ENCODE assay signal across 17 cellular contexts in genomic region chr10:81251457-81252115, GRCh38.
DNase-seq lines count a peak whose midpoint lies in the region; ATAC-seq and TF ChIP-seq lines count a peak whose summit lies in the region.
"Had no signal": no experiment of that assay in that cellular context is flagged by ENCODE, and none has a peak within 500 bp of the region (broad histone marks: within the 10 kb centered on the region; RNA-seq: fewer than 3 reads in every experiment).

No MANE protein-coding gene starts in this region.

- WGBS in iPS DF 6.9 (ENCODE audit: insufficient coverage, insufficient read length): no CpG with 5 or more reads among the region's 4 CpGs
- 56 to 68% (median 61%) methylated on average over 4 of the region's 4 CpGs for WGBS in heart left ventricle, 4 donors

- H3K9me2 ChIP-seq in GM23338 (ENCODE audit: insufficient read depth): no peaks in the 10 kb centered on the region

- H3K9ac ChIP-seq in NT2/D1 (ENCODE audit: insufficient read length, low read depth): no peak overlapping the region

- H3K4me1 ChIP-seq in GM23338 (ENCODE audit: insufficient read depth) (peaks cover 21% of the 10 kb centered on the region), NT2/D1 (ENCODE audit: insufficient read depth, insufficient read length) (no peaks in the 10 kb centered on the region), iPS DF 6.9 (ENCODE audit: control insufficient read depth, insufficient read depth, low read length) (peaks cover 1% of the 10 kb centered on the region; the same call in 1 of the 2 replicates), heart left ventricle (no peaks in the 10 kb centered on the region)

- peak overlapping the region; percentile 54 for H3K4me2 ChIP-seq in GM23338

- no peaks in the 10 kb centered on the region for H3F3A ChIP-seq in GM23338 (replicated peaks; ENCODE audit: low read depth)

- TF ChIP-seq CTCF in GM23338 (conservative IDR thresholded peaks at IDR 0.05; ENCODE audit: low read depth in 2 of 2): no peak
- no peak for TF ChIP-seq CTCF in heart left ventricle (IDR thresholded peaks at IDR 0.05)

- H3K27ac Mint-ChIP-seq in GM23338: peak overlapping the region; percentile 93

- H3K27me3 ChIP-seq in GM23338 (ENCODE audit: insufficient read depth): no peaks in the 10 kb centered on the region
- no peaks in the 10 kb centered on the region for H3K27me3 ChIP-seq in NT2/D1 (ENCODE audit: insufficient read depth, insufficient read length)
- H3K27me3 ChIP-seq in iPS DF 6.9 (ENCODE audit: control insufficient read depth, insufficient read depth, low read length): no peaks in the 10 kb centered on the region
- no peaks in the 10 kb centered on the region for H3K27me3 ChIP-seq in heart left ventricle

- H3K27ac ChIP-seq in GM23338 (ENCODE audit: low read depth) (peak overlapping the region; percentile 78), iPS DF 6.9 (ENCODE audit: low read length) (no peak overlapping the region), heart left ventricle (no peak overlapping the region)
- H3K27ac ChIP-seq: SK-N-MC had no signal

- H3K27me3 Mint-ChIP-seq in GM23338 (ENCODE audit: insufficient read depth, low read depth, poor library complexity): no peaks in the 10 kb centered on the region

- H3K9me3 Mint-ChIP-seq in GM23338: no peaks in the 10 kb centered on the region

- peak; percentile 100 for ATAC-seq in GM23338
- no peak for ATAC-seq in HG03521 (IDR thresholded peaks at IDR 0.05; ENCODE audit: unreplicated experiment)
- ATAC-seq in heart left ventricle: no peak
- ATAC-seq: Right ventricle myocardium inferior had no signal

- no peaks in the 10 kb centered on the region for H4K20me1 ChIP-seq in GM23338 (replicated peaks; ENCODE audit: insufficient read depth)

- DNase-seq in GM23338 (ENCODE audit: low spot score) (peak; percentile 97), NT2/D1 (ENCODE audit: low read depth, low spot score) (peak; percentile 25), iPS DF 6.9 (ENCODE audit: low read depth, low spot score) (peak; percentile 75), renal cortical epithelial cell (ENCODE audit: low read depth) (peak; percentile 26), NCI-H345 (lab: John Stamatoyannopoulos, UW) (no peak), heart left ventricle (no peak)
- DNase-seq: AML-193, DMS79 treated with DMSO at 0.1 percent for 48 hours, GDM1, IMR-90, Kasumi-1, NCI-H1436, NCI-H2107, NCI-H748 treated with DMSO at 0.1 percent for 48 hours had no signal

- no peaks in the 10 kb centered on the region for H3K79me2 ChIP-seq in GM23338 (replicated peaks; ENCODE audit: insufficient read depth)

- peaks cover 5% of the 10 kb centered on the region; the same call in 1 of the 3 replicates for H3K36me3 Mint-ChIP-seq in GM23338 (ENCODE audit: low read depth)

- intact Hi-C loops in heart left ventricle (cut with DNase I): no loop called here

- H3K9me3 ChIP-seq in NT2/D1 (ENCODE audit: insufficient read depth, low read length) (no peaks in the 10 kb centered on the region), iPS DF 6.9 (ENCODE audit: control insufficient read depth, insufficient read depth, low read length) (no peaks in the 10 kb centered on the region), heart left ventricle (no peaks in the 10 kb centered on the region)

- no peak overlapping the region for H2AFZ ChIP-seq in GM23338

- H3K4me3 Mint-ChIP-seq in GM23338: no peak overlapping the region

- H3K4me3 ChIP-seq in GM23338 (peak overlapping the region; percentile 14), NT2/D1 (ENCODE audit: insufficient read length, low read depth) (no peak overlapping the region), iPS DF 6.9 (ENCODE audit: low read length) (no peak overlapping the region), heart left ventricle (no peak overlapping the region)
- H3K4me3 ChIP-seq: SK-N-MC had no signal

- H3K36me3 ChIP-seq in GM23338 (ENCODE audit: insufficient read depth) (no peaks in the 10 kb centered on the region), NT2/D1 (ENCODE audit: insufficient read depth, insufficient read length, low read length) (no peaks in the 10 kb centered on the region), iPS DF 6.9 (ENCODE audit: control insufficient read depth, insufficient read depth, low read length) (no peaks in the 10 kb centered on the region), heart left ventricle (no peaks in the 10 kb centered on the region)

- H3K4me1 Mint-ChIP-seq in GM23338: peaks cover 36% of the 10 kb centered on the region

- TF ChIP-seq POLR2A in heart left ventricle (IDR thresholded peaks at IDR 0.05): no peak

TF ChIP-seq in GM23338, 12 proteins besides CTCF, POLR2A, EP300 and RAD21 (continues in another document):
- TF ChIP-seq, protein P1, sequence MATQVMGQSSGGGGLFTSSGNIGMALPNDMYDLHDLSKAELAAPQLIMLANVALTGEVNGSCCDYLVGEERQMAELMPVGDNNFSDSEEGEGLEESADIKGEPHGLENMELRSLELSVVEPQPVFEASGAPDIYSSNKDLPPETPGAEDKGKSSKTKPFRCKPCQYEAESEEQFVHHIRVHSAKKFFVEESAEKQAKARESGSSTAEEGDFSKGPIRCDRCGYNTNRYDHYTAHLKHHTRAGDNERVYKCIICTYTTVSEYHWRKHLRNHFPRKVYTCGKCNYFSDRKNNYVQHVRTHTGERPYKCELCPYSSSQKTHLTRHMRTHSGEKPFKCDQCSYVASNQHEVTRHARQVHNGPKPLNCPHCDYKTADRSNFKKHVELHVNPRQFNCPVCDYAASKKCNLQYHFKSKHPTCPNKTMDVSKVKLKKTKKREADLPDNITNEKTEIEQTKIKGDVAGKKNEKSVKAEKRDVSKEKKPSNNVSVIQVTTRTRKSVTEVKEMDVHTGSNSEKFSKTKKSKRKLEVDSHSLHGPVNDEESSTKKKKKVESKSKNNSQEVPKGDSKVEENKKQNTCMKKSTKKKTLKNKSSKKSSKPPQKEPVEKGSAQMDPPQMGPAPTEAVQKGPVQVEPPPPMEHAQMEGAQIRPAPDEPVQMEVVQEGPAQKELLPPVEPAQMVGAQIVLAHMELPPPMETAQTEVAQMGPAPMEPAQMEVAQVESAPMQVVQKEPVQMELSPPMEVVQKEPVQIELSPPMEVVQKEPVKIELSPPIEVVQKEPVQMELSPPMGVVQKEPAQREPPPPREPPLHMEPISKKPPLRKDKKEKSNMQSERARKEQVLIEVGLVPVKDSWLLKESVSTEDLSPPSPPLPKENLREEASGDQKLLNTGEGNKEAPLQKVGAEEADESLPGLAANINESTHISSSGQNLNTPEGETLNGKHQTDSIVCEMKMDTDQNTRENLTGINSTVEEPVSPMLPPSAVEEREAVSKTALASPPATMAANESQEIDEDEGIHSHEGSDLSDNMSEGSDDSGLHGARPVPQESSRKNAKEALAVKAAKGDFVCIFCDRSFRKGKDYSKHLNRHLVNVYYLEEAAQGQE (IDR thresholded peaks at IDR 0.05; ENCODE audit: unreplicated experiment): no peak
- TF ChIP-seq ZNF462 (CRISPR knock-in tag; IDR thresholded peaks at IDR 0.05): peak; percentile 85

Comparison
In these comparisons a context has a peak if more than half of its experiments do, and no peak if none do; other contexts are left out.
1. DNase-seq: peak in GM23338 (single experiment), NT2/D1 (single experiment), iPS DF 6.9 (single experiment) and renal cortical epithelial cell (single experiment); none in NCI-H345 (single experiment) and heart left ventricle (0 of 5).